Comparison of ENCODE assay signal across 8 cellular contexts in the genomic region with DNA sequence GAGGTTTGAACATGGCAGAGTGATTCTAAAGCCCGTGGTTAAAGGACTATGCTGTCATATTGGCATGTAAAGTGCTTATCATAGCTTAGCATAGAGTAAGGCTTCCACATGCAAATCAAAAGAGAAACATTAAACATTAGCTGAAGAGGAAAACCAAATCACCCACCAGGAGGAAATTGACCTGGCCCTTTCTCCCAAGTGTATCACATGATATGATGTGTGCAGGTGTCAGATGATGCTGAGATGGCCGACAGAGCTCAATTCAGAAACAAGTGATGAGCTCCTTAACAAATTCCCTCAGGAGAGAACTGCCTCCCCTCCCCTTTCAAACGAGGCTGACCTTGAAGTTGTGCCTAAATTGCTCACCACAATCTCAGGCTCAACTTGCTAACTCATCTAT.
DNase-seq lines count a peak whose midpoint lies in the region; ATAC-seq and TF ChIP-seq lines count a peak whose summit lies in the region.

No MANE protein-coding gene starts in this region.

- peak; percentile 71 for TF ChIP-seq POLR2A in GM19193 (IDR thresholded peaks at IDR 0.05; ENCODE audit: extremely low read depth, insufficient read depth, insufficient read length)

- peaks cover 35% of the 10 kb centered on the region for H3K4me1 Mint-ChIP-seq in CD14-positive monocyte
- H3K4me1 Mint-ChIP-seq in dendritic cell treated with granulocyte-macrophage colony-stimulating factor and Interleukin-4, amounts not matched to agents 40 ng/mL and 50 ng/mL, for 4 days (ENCODE audit: low read depth) = peaks cover 38% of the 10 kb centered on the region
- H3K4me1 Mint-ChIP-seq in nephron progenitor cell = peaks cover 47% of the 10 kb centered on the region

- no peak for DNase-seq in CD14-positive monocyte (ENCODE audit: low spot score)
- no peak for DNase-seq in NCI-H128 (lab: John Stamatoyannopoulos, UW; ENCODE audit: unreplicated experiment)
- no peak for DNase-seq in nephron progenitor cell
- no peak for DNase-seq in NCI-H1048 (lab: John Stamatoyannopoulos, UW)
- DNase-seq in mucosa of gallbladder (ENCODE audit: low spot score) = no peak

- peaks cover 0 to 1% (median 0%) of the 10 kb centered on the region in 7 donors for H3K9me3 Mint-ChIP-seq in CD14-positive monocyte
- H3K9me3 Mint-ChIP-seq in dendritic cell treated with granulocyte-macrophage colony-stimulating factor and Interleukin-4, amounts not matched to agents 40 ng/mL and 50 ng/mL, for 4 days = no peaks in the 10 kb centered on the region
- no peaks in the 10 kb centered on the region for H3K9me3 Mint-ChIP-seq in nephron progenitor cell

- TF ChIP-seq CTCF in CD14-positive monocyte (IDR thresholded peaks at IDR 0.05) = no peak
- TF ChIP-seq CTCF in nephron progenitor cell (IDR thresholded peaks at IDR 0.05) = no peak

- peak overlapping the region in 4 of 7 donors; percentile 92 to 96 (median 94) for H3K27ac Mint-ChIP-seq in CD14-positive monocyte
- H3K27ac Mint-ChIP-seq in dendritic cell treated with granulocyte-macrophage colony-stimulating factor and Interleukin-4, amounts not matched to agents 40 ng/mL and 50 ng/mL, for 4 days = peak overlapping the region; percentile 89
- H3K27ac Mint-ChIP-seq in nephron progenitor cell = no peak overlapping the region

- H3K27me3 Mint-ChIP-seq in CD14-positive monocyte (ENCODE audit: low read depth in 3 of 3) = no peaks in the 10 kb centered on the region
- H3K27me3 Mint-ChIP-seq in dendritic cell treated with granulocyte-macrophage colony-stimulating factor and Interleukin-4, amounts not matched to agents 40 ng/mL and 50 ng/mL, for 4 days = no peaks in the 10 kb centered on the region
- peaks cover 4% of the 10 kb centered on the region for H3K27me3 Mint-ChIP-seq in nephron progenitor cell (ENCODE audit: low read depth, poor library complexity)

- peaks cover 0 to 2% of the 10 kb centered on the region in 2 donors for H3K36me3 Mint-ChIP-seq in CD14-positive monocyte
- no peaks in the 10 kb centered on the region for H3K36me3 Mint-ChIP-seq in dendritic cell treated with granulocyte-macrophage colony-stimulating factor and Interleukin-4, amounts not matched to agents 40 ng/mL and 50 ng/mL, for 4 days (ENCODE audit: low read depth)
- no peaks in the 10 kb centered on the region for H3K36me3 Mint-ChIP-seq in nephron progenitor cell (ENCODE audit: low read depth)

- peak; percentile 35 for ATAC-seq in HG03342 (IDR thresholded peaks at IDR 0.05; ENCODE audit: unreplicated experiment)

- H3K4me3 Mint-ChIP-seq in CD14-positive monocyte (peak overlapping the region; percentile 71 to 87), nephron progenitor cell (no peak overlapping the region)
- H3K4me3 Mint-ChIP-seq in dendritic cell treated with granulocyte-macrophage colony-stimulating factor and Interleukin-4, amounts not matched to agents 40 ng/mL and 50 ng/mL, for 4 days = no peak overlapping the region

- intact Hi-C loops in CD14-positive monocyte (cut with micrococcal nuclease) = no loop called here
- intact Hi-C loops in dendritic cell treated with granulocyte-macrophage colony-stimulating factor and Interleukin-4, amounts not matched to agents 40 ng/mL and 50 ng/mL, for 4 days (cut with micrococcal nuclease) = no loop called here

Comparison
In these comparisons a context has a peak if more than half of its experiments do, and no peak if none do; other contexts are left out.
1. H3K4me3 Mint-ChIP-seq: peak in CD14-positive monocyte (2 of 2); none in dendritic cell treated with granulocyte-macrophage colony-stimulating factor and Interleukin-4, amounts not matched to agents 40 ng/mL and 50 ng/mL, for 4 days (single experiment) and nephron progenitor cell (single experiment).